Comparison of ENCODE assay signal across 1 cellular context in genomic region chr2:232432598-232433184, GRCh38.
TF ChIP-seq lines count a peak whose summit lies in the region.

No MANE protein-coding gene starts in this region.

TF ChIP-seq in HCT116, 20 proteins besides CTCF, POLR2A, EP300 and RAD21 (continued from another document):
- TF ChIP-seq, protein P1, sequence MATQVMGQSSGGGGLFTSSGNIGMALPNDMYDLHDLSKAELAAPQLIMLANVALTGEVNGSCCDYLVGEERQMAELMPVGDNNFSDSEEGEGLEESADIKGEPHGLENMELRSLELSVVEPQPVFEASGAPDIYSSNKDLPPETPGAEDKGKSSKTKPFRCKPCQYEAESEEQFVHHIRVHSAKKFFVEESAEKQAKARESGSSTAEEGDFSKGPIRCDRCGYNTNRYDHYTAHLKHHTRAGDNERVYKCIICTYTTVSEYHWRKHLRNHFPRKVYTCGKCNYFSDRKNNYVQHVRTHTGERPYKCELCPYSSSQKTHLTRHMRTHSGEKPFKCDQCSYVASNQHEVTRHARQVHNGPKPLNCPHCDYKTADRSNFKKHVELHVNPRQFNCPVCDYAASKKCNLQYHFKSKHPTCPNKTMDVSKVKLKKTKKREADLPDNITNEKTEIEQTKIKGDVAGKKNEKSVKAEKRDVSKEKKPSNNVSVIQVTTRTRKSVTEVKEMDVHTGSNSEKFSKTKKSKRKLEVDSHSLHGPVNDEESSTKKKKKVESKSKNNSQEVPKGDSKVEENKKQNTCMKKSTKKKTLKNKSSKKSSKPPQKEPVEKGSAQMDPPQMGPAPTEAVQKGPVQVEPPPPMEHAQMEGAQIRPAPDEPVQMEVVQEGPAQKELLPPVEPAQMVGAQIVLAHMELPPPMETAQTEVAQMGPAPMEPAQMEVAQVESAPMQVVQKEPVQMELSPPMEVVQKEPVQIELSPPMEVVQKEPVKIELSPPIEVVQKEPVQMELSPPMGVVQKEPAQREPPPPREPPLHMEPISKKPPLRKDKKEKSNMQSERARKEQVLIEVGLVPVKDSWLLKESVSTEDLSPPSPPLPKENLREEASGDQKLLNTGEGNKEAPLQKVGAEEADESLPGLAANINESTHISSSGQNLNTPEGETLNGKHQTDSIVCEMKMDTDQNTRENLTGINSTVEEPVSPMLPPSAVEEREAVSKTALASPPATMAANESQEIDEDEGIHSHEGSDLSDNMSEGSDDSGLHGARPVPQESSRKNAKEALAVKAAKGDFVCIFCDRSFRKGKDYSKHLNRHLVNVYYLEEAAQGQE (IDR thresholded peaks at IDR 0.05; ENCODE audit: low read depth): no peak
- TF ChIP-seq CBX3 (IDR thresholded peaks at IDR 0.05; ENCODE audit: low read depth) (no peak), SP1 (IDR thresholded peaks at IDR 0.05; ENCODE audit: low read depth) (no peak), SIN3A (IDR thresholded peaks at IDR 0.05; ENCODE audit: low read depth) (no peak), MAX (IDR thresholded peaks at IDR 0.05) (no peak), EZH2phosphoT487 (IDR thresholded peaks at IDR 0.05; ENCODE audit: borderline replicate concordance) (no peak), ELF1 (IDR thresholded peaks at IDR 0.05; ENCODE audit: borderline replicate concordance, low read depth) (no peak), ATF3 (IDR thresholded peaks at IDR 0.05) (no peak), SRF (IDR thresholded peaks at IDR 0.05; ENCODE audit: low read depth) (no peak), ZFX (IDR thresholded peaks at IDR 0.05) (no peak), JUND (IDR thresholded peaks at IDR 0.05) (no peak), EZH2 (IDR thresholded peaks at IDR 0.05) (no peak), YY1 (IDR thresholded peaks at IDR 0.05; ENCODE audit: extremely low read depth, insufficient replicate concordance, low read depth, low read length) (no peak), FOSL1 (IDR thresholded peaks at IDR 0.05; ENCODE audit: low read depth) (no peak), CEBPB (IDR thresholded peaks at IDR 0.05; ENCODE audit: low read depth) (no peak)
- TF ChIP-seq, protein P2, sequence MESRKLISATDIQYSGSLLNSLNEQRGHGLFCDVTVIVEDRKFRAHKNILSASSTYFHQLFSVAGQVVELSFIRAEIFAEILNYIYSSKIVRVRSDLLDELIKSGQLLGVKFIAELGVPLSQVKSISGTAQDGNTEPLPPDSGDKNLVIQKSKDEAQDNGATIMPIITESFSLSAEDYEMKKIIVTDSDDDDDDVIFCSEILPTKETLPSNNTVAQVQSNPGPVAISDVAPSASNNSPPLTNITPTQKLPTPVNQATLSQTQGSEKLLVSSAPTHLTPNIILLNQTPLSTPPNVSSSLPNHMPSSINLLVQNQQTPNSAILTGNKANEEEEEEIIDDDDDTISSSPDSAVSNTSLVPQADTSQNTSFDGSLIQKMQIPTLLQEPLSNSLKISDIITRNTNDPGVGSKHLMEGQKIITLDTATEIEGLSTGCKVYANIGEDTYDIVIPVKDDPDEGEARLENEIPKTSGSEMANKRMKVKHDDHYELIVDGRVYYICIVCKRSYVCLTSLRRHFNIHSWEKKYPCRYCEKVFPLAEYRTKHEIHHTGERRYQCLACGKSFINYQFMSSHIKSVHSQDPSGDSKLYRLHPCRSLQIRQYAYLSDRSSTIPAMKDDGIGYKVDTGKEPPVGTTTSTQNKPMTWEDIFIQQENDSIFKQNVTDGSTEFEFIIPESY (IDR thresholded peaks at IDR 0.05; ENCODE audit: extremely low read depth, insufficient replicate concordance, low read length): no peak
